ENCODE assay signal across 10 cellular contexts in the genomic region with DNA sequence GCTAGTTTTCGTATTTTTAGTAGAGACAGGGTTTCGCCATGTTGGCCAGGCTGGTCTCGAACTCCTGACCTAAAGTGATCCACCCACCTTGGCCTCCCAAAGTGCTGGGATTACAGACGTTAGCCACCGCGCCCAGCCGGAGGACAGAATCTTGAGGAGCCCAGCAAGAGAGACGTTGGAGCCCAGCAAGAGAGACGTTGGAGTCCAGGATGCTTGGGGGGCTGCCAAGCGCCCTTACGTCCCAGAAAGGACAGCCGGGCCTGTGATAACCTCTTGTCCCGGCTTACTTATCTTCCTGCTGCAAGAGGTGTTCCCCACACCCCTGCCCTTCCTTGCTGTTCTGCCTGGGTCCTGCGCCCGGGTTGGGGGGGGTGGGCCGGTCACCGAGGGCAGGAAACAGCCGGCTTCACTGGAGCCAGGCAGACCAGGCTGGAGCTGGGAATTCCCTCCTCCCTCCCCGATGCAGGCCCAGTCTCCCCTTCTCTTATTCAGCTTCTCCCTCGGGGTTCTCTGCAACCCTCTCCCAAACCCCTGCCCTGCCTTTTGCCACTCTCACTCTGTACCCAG. TPM values are rescaled to one million over a fixed set of nuclear protein-coding genes. Genes with fewer than 3 reads are reported as not detected.
DNase-seq lines count a peak whose midpoint lies in the region; ATAC-seq lines count a peak whose summit lies in the region.
"Had no signal": no experiment of that assay in that cellular context is flagged by ENCODE, and none has a peak within 500 bp of the region (broad histone marks: within the 10 kb centered on the region; RNA-seq: fewer than 3 reads in every experiment).

No MANE protein-coding gene starts in this region.

- no peak overlapping the region for H3K4ac ChIP-seq in mesenchymal stem cell (ENCODE audit: low read depth in 1 of 2, low read length in 2 of 2)

- peak overlapping the region; percentile 94; the same call in 1 of the 2 replicates for H3K4me3 ChIP-seq in BLaER1
- H3K4me3 ChIP-seq in mesenchymal stem cell (ENCODE audit: insufficient read depth in 1 of 2, low read depth in 1 of 2, low read length in 2 of 2): no peak overlapping the region

- peaks cover 5% of the 10 kb centered on the region for H3K36me3 ChIP-seq in BLaER1
- H3K36me3 ChIP-seq in mesenchymal stem cell (ENCODE audit: control insufficient read depth in 1 of 2, insufficient read depth in 2 of 2, low read depth in 1 of 2, low read length in 2 of 2): peaks cover 0 to 9% of the 10 kb centered on the region in 2 experiments

- peak overlapping the region; percentile 82 for H4K8ac ChIP-seq in mesenchymal stem cell (ENCODE audit: low read length)

- H3K4me1 ChIP-seq in BLaER1 (peaks cover 45% of the 10 kb centered on the region), mesenchymal stem cell (ENCODE audit: control insufficient read depth, insufficient read depth, low read depth, low read length) (peaks cover 21% of the 10 kb centered on the region)

- no peak overlapping the region for H2BK5ac ChIP-seq in mesenchymal stem cell (ENCODE audit: low read depth, low read length, poor library complexity, severe bottlenecking)

- H3K27ac ChIP-seq in BLaER1 (peak overlapping the region; percentile 41; the same call in 1 of the 2 replicates), mesenchymal stem cell (ENCODE audit: low read length, poor library complexity, severe bottlenecking) (no peak overlapping the region)

- no peak overlapping the region for H3K23ac ChIP-seq in mesenchymal stem cell (ENCODE audit: low read length in 2 of 2)

- peak overlapping the region; percentile 53 for H2AK5ac ChIP-seq in mesenchymal stem cell (ENCODE audit: low read length, severe bottlenecking)

- ATAC-seq in HG03175 (IDR thresholded peaks at IDR 0.05; ENCODE audit: unreplicated experiment): no peak

- H3K4me2 ChIP-seq in BLaER1 (peak overlapping the region; percentile 95), mesenchymal stem cell (ENCODE audit: low read length, poor library complexity, severe bottlenecking) (no peak overlapping the region)

- DNase-seq in dermis blood vessel endothelial cell (peak; percentile 98), mesenchymal stem cell (no peak), DMS53 (lab: John Stamatoyannopoulos, UW) (no peak), COLO829 (ENCODE audit: low spot score) (no peak)
- DNase-seq: activated CD4-positive, alpha-beta memory T cell treated with anti-CD3 and anti-CD28 coated beads for 36 hours; NCI-H2107; SHP77 treated with DMSO at 0.1 percent for 48 hours had no signal

- H3K18ac ChIP-seq in mesenchymal stem cell (ENCODE audit: low read depth in 1 of 2, low read length in 2 of 2): no peak overlapping the region

- WGBS in mesenchymal stem cell: 52% methylated on average over 20 of the region's 20 CpGs

- peak overlapping the region in 1 of 2 experiments; percentile 83 for H2BK12ac ChIP-seq in mesenchymal stem cell (ENCODE audit: low read length in 2 of 2)

- peak overlapping the region; percentile 54 for H2BK120ac ChIP-seq in mesenchymal stem cell (ENCODE audit: low read depth, low read length)

- no peaks in the 10 kb centered on the region for H3K27me3 ChIP-seq in BLaER1
- H3K27me3 ChIP-seq in mesenchymal stem cell (ENCODE audit: control insufficient read depth in 1 of 2, insufficient read depth in 1 of 2, low read length in 2 of 2): peaks cover 0 to 5% of the 10 kb centered on the region in 2 experiments

- peak overlapping the region; percentile 95; the same call in 1 of the 2 replicates for H3K9ac ChIP-seq in BLaER1
- no peak overlapping the region for H3K9ac ChIP-seq in mesenchymal stem cell (ENCODE audit: low read length)

- H4K91ac ChIP-seq in mesenchymal stem cell (ENCODE audit: low read length): no peak overlapping the region

- H4K20me1 ChIP-seq in BLaER1: peaks cover 23% of the 10 kb centered on the region

- H3K14ac ChIP-seq in mesenchymal stem cell (ENCODE audit: low read length in 2 of 2): no peak overlapping the region

- no peak overlapping the region for H2AFZ ChIP-seq in mesenchymal stem cell (ENCODE audit: low read depth, low read length)

- peaks cover 6% of the 10 kb centered on the region for H3K79me1 ChIP-seq in mesenchymal stem cell (replicated peaks; ENCODE audit: low read length, poor library complexity, severe bottlenecking)

- no peak overlapping the region for H2BK15ac ChIP-seq in mesenchymal stem cell (ENCODE audit: low read depth, poor library complexity, severe bottlenecking)

- H3K9me3 ChIP-seq in BLaER1 (no peaks in the 10 kb centered on the region), mesenchymal stem cell (ENCODE audit: control insufficient read depth, low read length) (no peaks in the 10 kb centered on the region)

RNA-seq across cellular contexts. Expression of gene EPHB4, which starts 1.9 kb away (rescaled TPM):
- 415 and 590 TPM in 2 replicates for total RNA-seq in dermis blood vessel endothelial cell
- 34.3 TPM for polyA plus RNA-seq in mesenchymal stem cell (2013, experiment 1 of 2)
- polyA plus RNA-seq in mesenchymal stem cell (2013, experiment 2 of 2): 34.3 TPM
- polyA plus RNA-seq: IgD-negative memory B cell had no signal

RNA-seq across cellular contexts. Expression of gene SLC12A9, which starts 23.3 kb away (rescaled TPM):
- total RNA-seq in dermis blood vessel endothelial cell: 37.1 and 39.9 TPM in 2 replicates
- 17.9 TPM for polyA plus RNA-seq in mesenchymal stem cell (2013, experiment 1 of 2)
- polyA plus RNA-seq in mesenchymal stem cell (2013, experiment 2 of 2): 18.1 TPM

RNA-seq across cellular contexts. Expression of gene TRIP6, which starts 38.0 kb away (rescaled TPM):
- total RNA-seq in dermis blood vessel endothelial cell: 43.6 and 61.4 TPM in 2 replicates
- polyA plus RNA-seq in mesenchymal stem cell (2013, experiment 1 of 2): 61.5 TPM
- polyA plus RNA-seq in mesenchymal stem cell (2013, experiment 2 of 2): 61.7 TPM

RNA-seq across cellular contexts. Expression of gene SRRT, which starts 45.7 kb away (rescaled TPM):
- 43.9 and 53.9 TPM in 2 replicates for total RNA-seq in dermis blood vessel endothelial cell
- 66.1 TPM for polyA plus RNA-seq in mesenchymal stem cell (2013, experiment 1 of 2)
- polyA plus RNA-seq in mesenchymal stem cell (2013, experiment 2 of 2): 61.3 TPM
